In the genomic region with DNA sequence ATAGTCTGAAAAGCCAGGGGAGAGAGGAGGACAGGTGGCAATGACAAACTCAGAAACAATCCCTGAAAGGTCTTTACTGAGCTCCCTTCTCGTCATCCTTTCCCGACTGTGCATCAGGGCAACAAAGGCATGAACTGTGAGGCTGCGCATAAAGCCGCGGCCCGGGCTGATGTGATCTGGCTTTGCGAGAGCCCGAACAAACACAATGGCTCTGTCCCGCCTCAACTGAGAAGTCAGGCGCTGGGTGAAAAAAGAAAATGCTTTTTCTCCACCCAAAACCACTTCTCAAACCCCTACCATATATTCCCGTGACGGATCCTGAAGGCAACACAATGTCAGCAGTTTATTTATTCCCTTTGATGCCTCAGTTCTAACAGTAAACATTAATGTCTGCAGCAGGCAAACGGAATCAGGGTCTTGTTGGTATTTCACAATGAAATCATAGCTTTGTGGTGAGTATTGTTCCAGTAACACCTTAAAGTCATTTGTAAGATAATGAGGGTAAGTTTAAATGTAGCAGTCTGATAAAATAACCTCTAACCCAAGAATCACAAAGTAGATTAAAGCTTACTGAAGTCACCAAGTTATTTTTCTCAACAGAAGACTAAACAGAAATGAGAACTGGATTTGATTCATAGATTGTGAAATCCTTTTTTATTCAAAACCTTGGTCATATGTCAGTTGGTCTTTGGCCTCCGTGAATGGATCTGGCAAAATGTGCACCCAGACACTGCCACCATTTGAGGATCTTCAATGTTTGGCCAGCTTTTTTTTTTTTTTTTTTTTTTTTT, we compare ENCODE assay signal across 8 cellular contexts.
A peak's percentile ranks its signal among the peaks of the same experiment; 100 is the strongest.
DNase-seq lines count a peak whose midpoint lies in the region; TF ChIP-seq lines count a peak whose summit lies in the region.

No MANE protein-coding gene starts in this region.

- no peaks in the 10 kb centered on the region for H3K9me3 ChIP-seq in H9 (ENCODE audit: control insufficient read depth, low read depth, low read length)

- H4K5ac ChIP-seq in H9 (ENCODE audit: insufficient read length, low read depth, low read length), result no peak overlapping the region

- H2BK5ac ChIP-seq in H9 (ENCODE audit: insufficient read length, low read length), result no peak overlapping the region

- DNase-seq in H9 (peak; percentile 45), hippocampal formation (lab: John Stamatoyannopoulos, UW) (peak; percentile 74 to 82), retina (peak; percentile 74), NCI-H2029 (lab: John Stamatoyannopoulos, UW) (no peak), HK-2 (ENCODE audit: unreplicated experiment) (no peak), NCI-H2081 (lab: John Stamatoyannopoulos, UW) (no peak)
- DNase-seq in stimulated activated CD4-positive, alpha-beta T cell treated with anti-CD3 and anti-CD28 coated beads, Interleukin-4, amount 100 ng/mL, for 24 hours, result no peak

- no peak overlapping the region for H3K56ac ChIP-seq in H9 (ENCODE audit: insufficient read length, low read depth, low read length)

- H3K79me2 ChIP-seq in H9 (ENCODE audit: insufficient read depth, low read length), result no peaks in the 10 kb centered on the region

- peak overlapping the region; percentile 86 to 95 (median 90); a peak in 6 of 7 replicates for H3K27ac Mint-ChIP-seq in H9
- peak overlapping the region; percentile 77 to 98 (median 91) for H3K27ac Mint-ChIP-seq in brain

- no peak overlapping the region for H3K23ac ChIP-seq in H9 (ENCODE audit: insufficient read length, low read depth, low read length)

- no peak overlapping the region for H2AFZ ChIP-seq in H9 (ENCODE audit: low read length)

- no peak overlapping the region for H3K4me2 ChIP-seq in H9 (ENCODE audit: insufficient read depth, insufficient read length, low read length)

- no peak overlapping the region for H3K27ac ChIP-seq in H9 (ENCODE audit: insufficient read length, low read depth, low read length)

- H3K4me1 Mint-ChIP-seq in H9 (peaks cover 21 to 24% of the 10 kb centered on the region in 2 experiments), brain (peaks cover 71% of the 10 kb centered on the region)

- no peak overlapping the region for H2BK15ac ChIP-seq in H9 (ENCODE audit: low read depth, low read length)

- H3K4me1 ChIP-seq in H9 (ENCODE audit: insufficient read depth, low read length), result no peaks in the 10 kb centered on the region; the same call in 1 of the 2 replicates

- no peak overlapping the region for H2AK5ac ChIP-seq in H9 (ENCODE audit: insufficient read length, low read length)

- H2BK120ac ChIP-seq in H9 (ENCODE audit: low read depth, low read length, poor library complexity, severe bottlenecking), result no peak overlapping the region

- no peak overlapping the region for H2BK20ac ChIP-seq in H9 (ENCODE audit: low read depth, low read length, poor library complexity, severe bottlenecking)

- no peaks in the 10 kb centered on the region for H3K27me3 Mint-ChIP-seq in H9 (ENCODE audit: low read depth)
- H3K27me3 Mint-ChIP-seq in brain, result no peaks in the 10 kb centered on the region

- H3K9me3 Mint-ChIP-seq in H9 (no peaks in the 10 kb centered on the region), brain (no peaks in the 10 kb centered on the region)

- no peaks in the 10 kb centered on the region for H3K27me3 ChIP-seq in H9 (ENCODE audit: insufficient read depth, low read length)

- H4K8ac ChIP-seq in H9 (replicated peaks; ENCODE audit: insufficient read length, low read depth, low read length), result no peak overlapping the region

- no peak overlapping the region for H4K91ac ChIP-seq in H9 (ENCODE audit: insufficient read length, low read depth, low read length)

- no peak overlapping the region for H3K9ac ChIP-seq in H9 (ENCODE audit: extremely low read depth, insufficient read length, low read length)

- H3K14ac ChIP-seq in H9 (ENCODE audit: insufficient read depth, low read length), result no peak overlapping the region

- no peak overlapping the region for H3K18ac ChIP-seq in H9 (ENCODE audit: insufficient read length, low read depth, low read length)

- H3K79me1 ChIP-seq in H9 (ENCODE audit: insufficient read depth, low read depth, low read length, poor library complexity, severe bottlenecking), result no peaks in the 10 kb centered on the region

- TF ChIP-seq CTCF in H9 (conservative IDR thresholded peaks at IDR 0.05) (no peak), brain (conservative IDR thresholded peaks at IDR 0.05) (no peak)

- no CpG with 5 or more reads among the region's 14 CpGs for WGBS in H9 (ENCODE audit: extremely low coverage, insufficient read length, low lambda C conversion rate)

- no peak overlapping the region; a peak in 1 of 5 replicates for H3K4me3 Mint-ChIP-seq in H9
- H3K4me3 Mint-ChIP-seq in brain, result peak overlapping the region; percentile 55 to 75 (median 68)

- H3K23me2 ChIP-seq in H9 (ENCODE audit: insufficient read length, low read depth, low read length, poor library complexity, severe bottlenecking), result no peaks in the 10 kb centered on the region

- H3K36me3 Mint-ChIP-seq in H9 (ENCODE audit: insufficient read depth in 1 of 3, low read depth in 3 of 3), result peaks cover 0 to 5% (median 0%) of the 10 kb centered on the region in 3 experiments; a peak in 3 of 7 replicates
- H3K36me3 Mint-ChIP-seq in brain, result peaks cover 6% of the 10 kb centered on the region

- no peak overlapping the region for H3K4ac ChIP-seq in H9 (ENCODE audit: low read depth, low read length)

- H2BK12ac ChIP-seq in H9 (ENCODE audit: insufficient read length, low read depth, low read length), result no peak overlapping the region

- no peaks in the 10 kb centered on the region for H4K20me1 ChIP-seq in H9 (ENCODE audit: control insufficient read depth, insufficient read depth, insufficient read length)

- H3T11ph ChIP-seq in H9 (ENCODE audit: low read length), result no peak overlapping the region

Comparison
In these comparisons a context has a peak if more than half of its experiments do, and no peak if none do; other contexts are left out.
1. DNase-seq: peak in H9 (single experiment), hippocampal formation (2 of 2) and retina (single experiment); none in NCI-H2029 (single experiment), HK-2 (single experiment), stimulated activated CD4-positive, alpha-beta T cell treated with anti-CD3 and anti-CD28 coated beads, Interleukin-4, amount 100 ng/mL, for 24 hours (single experiment) and NCI-H2081 (0 of 2).
2. H3K4me3 Mint-ChIP-seq: peak in brain (5 of 5); none in H9 (0 of 2).